In genomic region chr2:18387479-18388206, GRCh38 we compare ENCODE assay signal across 8 cellular contexts.
DNase-seq lines count a peak whose midpoint lies in the region; ATAC-seq, FAIRE-seq and TF ChIP-seq lines count a peak whose summit lies in the region.

No MANE protein-coding gene starts in this region.

- H2BK120ac ChIP-seq in H1 (replicated peaks; ENCODE audit: low read depth, low read length) = no peak overlapping the region

- H3K4ac ChIP-seq in H1 (replicated peaks; ENCODE audit: insufficient read length, low read depth, low read length) = no peak overlapping the region

- H3K4me1 Mint-ChIP-seq in CD4-positive, CD25-positive, alpha-beta regulatory T cell = no peaks in the 10 kb centered on the region
- H3K4me1 Mint-ChIP-seq in mesothelial cell of epicardium = peaks cover 14% of the 10 kb centered on the region

- no peak overlapping the region for H3K14ac ChIP-seq in H1 (ENCODE audit: insufficient read length)

- no peak overlapping the region for H3K23ac ChIP-seq in H1 (ENCODE audit: insufficient read length)

- H2BK20ac ChIP-seq in H1 (ENCODE audit: low read length) = no peak overlapping the region

- no peak overlapping the region for H4K91ac ChIP-seq in H1 (replicated peaks; ENCODE audit: insufficient read length, low read length)

- TF ChIP-seq EP300 in H1 (IDR thresholded peaks at IDR 0.05; ENCODE audit: borderline replicate concordance in 1 of 2, low read depth in 2 of 2, low read length in 2 of 2) = no peak

- peak; percentile 19 to 56 (median 35) for DNase-seq in CD4-positive, CD25-positive, alpha-beta regulatory T cell
- DNase-seq in NCI-H510A (lab: John Stamatoyannopoulos, UW) (peak; percentile 27), H1 (ENCODE audit: low read depth in 1 of 2, low spot score in 2 of 2) (peak; percentile 61 to 92), mesothelial cell of epicardium (ENCODE audit: low spot score in 2 of 2, unreplicated experiment in 2 of 2) (peak; percentile 42 to 85)
- DNase-seq in activated CD4-positive, alpha-beta T cell treated with anti-CD3 and anti-CD28 coated beads, Interleukin-2, amount 50 U/mL, for 48 hours = peak; percentile 70 to 74
- peak; percentile 33 for DNase-seq in stimulated activated CD8-positive, alpha-beta memory T cell treated with anti-CD3 and anti-CD28 coated beads, Interleukin-4, amount 100 ng/mL, for 24 hours (ENCODE audit: low read depth)

- no peaks in the 10 kb centered on the region for H3K9me3 ChIP-seq in CD4-positive, CD25-positive, alpha-beta regulatory T cell (ENCODE audit: control insufficient read depth in 2 of 2, low read length in 2 of 2)
- no peaks in the 10 kb centered on the region for H3K9me3 ChIP-seq in H1 (ENCODE audit: insufficient read depth in 2 of 2, low read depth in 1 of 2, low read length in 1 of 2)

- H3K27ac Mint-ChIP-seq in CD4-positive, CD25-positive, alpha-beta regulatory T cell = no peak overlapping the region
- H3K27ac Mint-ChIP-seq in mesothelial cell of epicardium = no peak overlapping the region

- no peak overlapping the region for H2BK5ac ChIP-seq in H1 (ENCODE audit: low read depth, low read length)

- no peak overlapping the region for H3K4me3 Mint-ChIP-seq in CD4-positive, CD25-positive, alpha-beta regulatory T cell
- H3K4me3 Mint-ChIP-seq in mesothelial cell of epicardium = no peak overlapping the region

- no peak overlapping the region for H3K27ac ChIP-seq in CD4-positive, CD25-positive, alpha-beta regulatory T cell (ENCODE audit: insufficient read depth, low read length, poor library complexity, severe bottlenecking)
- no peak overlapping the region for H3K27ac ChIP-seq in H1 (ENCODE audit: low read depth, low read length)

- no peaks in the 10 kb centered on the region for H3K23me2 ChIP-seq in H1 (ENCODE audit: low read depth, low read length)

- peak; percentile 76 to 83 (median 80) for TF ChIP-seq CTCF in H1 (IDR thresholded peaks at IDR 0.05; ENCODE audit: control extremely low read depth in 1 of 3, insufficient read depth in 1 of 3, low read depth in 1 of 3, low read length in 3 of 3)
- TF ChIP-seq CTCF in mesothelial cell of epicardium (IDR thresholded peaks at IDR 0.05; ENCODE audit: unreplicated experiment) = peak; percentile 98

- no peak overlapping the region for H4K5ac ChIP-seq in H1 (ENCODE audit: insufficient read length, low read depth, low read length)

- no peaks in the 10 kb centered on the region for H3K79me2 ChIP-seq in H1 (ENCODE audit: control insufficient read depth in 1 of 2, insufficient read depth in 2 of 2, low read length in 2 of 2)

- peak; percentile 83 to 85 for TF ChIP-seq RAD21 in H1 (IDR thresholded peaks at IDR 0.05 in 1 of 2, conservative IDR thresholded peaks at IDR 0.05 in 1 of 2; ENCODE audit: low read depth in 2 of 2, low read length in 2 of 2)

- no peak overlapping the region for H4K8ac ChIP-seq in H1 (ENCODE audit: extremely low read depth, insufficient read depth, low read length)

- no peak for TF ChIP-seq POLR2A in H1 (IDR thresholded peaks at IDR 0.05; ENCODE audit: control extremely low read depth in 1 of 2, low read depth in 2 of 2, low read length in 2 of 2)

- H3K4me3 ChIP-seq in CD4-positive, CD25-positive, alpha-beta regulatory T cell (ENCODE audit: low read depth, low read length) = no peak overlapping the region
- no peak overlapping the region for H3K4me3 ChIP-seq in H1 (ENCODE audit: extremely low read depth in 1 of 4, insufficient read depth in 2 of 4, low read depth in 3 of 4, low read length in 4 of 4)

- no peak overlapping the region for H3K9ac ChIP-seq in H1 (replicated peaks in 1 of 4; ENCODE audit: extremely low read depth in 1 of 4, low read depth in 3 of 4, low read length in 3 of 4)

- H2BK12ac ChIP-seq in H1 (ENCODE audit: low read depth, low read length) = no peak overlapping the region

- H3K56ac ChIP-seq in H1 (replicated peaks; ENCODE audit: insufficient read length, low read depth, low read length) = no peak overlapping the region

- no peak overlapping the region for H3K18ac ChIP-seq in H1 (ENCODE audit: extremely low read depth, low read length)

- H3K79me1 ChIP-seq in H1 (ENCODE audit: low read depth, low read length) = no peaks in the 10 kb centered on the region

- CTCF ChIA-PET in H1 (lab: Charles Lee; ENCODE audit: partially characterized antibody) = interaction anchor here (0.6 to 8.1 kb wide), 54 partner anchors 9 to 1476 kb away, joined by 3 to 72 read pairs (median 4); no protein-coding TSS in a partner anchor

- H2AK5ac ChIP-seq in H1 (ENCODE audit: low read depth, low read length) = no peak overlapping the region

- peaks cover 0 to 1% (median 0%) of the 10 kb centered on the region in 7 donors for H3K9me3 Mint-ChIP-seq in CD4-positive, CD25-positive, alpha-beta regulatory T cell
- H3K9me3 Mint-ChIP-seq in mesothelial cell of epicardium = no peaks in the 10 kb centered on the region

- peak in 1 of 2 donors; percentile 52 for ATAC-seq in CD4-positive, CD25-positive, alpha-beta regulatory T cell (ENCODE audit: low read depth in 2 of 2)
- ATAC-seq in GM19328 (IDR thresholded peaks at IDR 0.05; ENCODE audit: unreplicated experiment) (peak; percentile 90), HG03432 (IDR thresholded peaks at IDR 0.05; ENCODE audit: unreplicated experiment) (peak; percentile 92)

- WGBS in H1 (ENCODE audit: extremely low coverage in 1 of 2, insufficient coverage in 1 of 2, insufficient read length in 1 of 2, insufficient replicate concordance in 2 of 2, low coverage in 1 of 2, low lambda C conversion rate in 2 of 2, missing lambda C conversion rate in 1 of 2), 2 experiments = 47% methylated on average over 15 of the region's 15 CpGs; no CpG with 5 or more reads in 1 of the 2 experiments

- H3K27me3 Mint-ChIP-seq in CD4-positive, CD25-positive, alpha-beta regulatory T cell = no peaks in the 10 kb centered on the region
- peaks cover 6% of the 10 kb centered on the region for H3K27me3 Mint-ChIP-seq in mesothelial cell of epicardium (ENCODE audit: low read depth)

- H2AFZ ChIP-seq in H1 (ENCODE audit: low read length) = peak overlapping the region; percentile 88; the same call in 1 of the 2 replicates

- no peaks in the 10 kb centered on the region for H4K20me1 ChIP-seq in H1 (replicated peaks in 1 of 2; ENCODE audit: control insufficient read depth in 1 of 2, insufficient read depth in 2 of 2, low read length in 2 of 2)

- H3K36me3 ChIP-seq in CD4-positive, CD25-positive, alpha-beta regulatory T cell (ENCODE audit: control insufficient read depth, insufficient read depth, low read length) = no peaks in the 10 kb centered on the region
- H3K36me3 ChIP-seq in H1 (ENCODE audit: control insufficient read depth in 2 of 4, insufficient read depth in 4 of 4, low read length in 3 of 4) = no peaks in the 10 kb centered on the region

- H2BK15ac ChIP-seq in H1 (ENCODE audit: low read length) = peak overlapping the region; percentile 40; the same call in 1 of the 2 replicates

- H3K36me3 Mint-ChIP-seq in CD4-positive, CD25-positive, alpha-beta regulatory T cell = no peaks in the 10 kb centered on the region
- H3K36me3 Mint-ChIP-seq in mesothelial cell of epicardium = no peaks in the 10 kb centered on the region

- POLR2A ChIA-PET in H1 (lab: Charles Lee; ENCODE audit: partially characterized antibody) = no interaction called here

- H3K27me3 ChIP-seq in CD4-positive, CD25-positive, alpha-beta regulatory T cell (ENCODE audit: control insufficient read depth, insufficient read depth, low read length) = no peaks in the 10 kb centered on the region
- H3K27me3 ChIP-seq in H1 (replicated peaks in 1 of 4; ENCODE audit: control insufficient read depth in 3 of 4, extremely low read depth in 1 of 4, insufficient read depth in 3 of 4, low read length in 3 of 4) = no peaks in the 10 kb centered on the region

- no peaks in the 10 kb centered on the region for H3K4me1 ChIP-seq in CD4-positive, CD25-positive, alpha-beta regulatory T cell (ENCODE audit: control insufficient read depth, insufficient read depth, low read length, poor library complexity, severe bottlenecking)
- no peaks in the 10 kb centered on the region for H3K4me1 ChIP-seq in H1 (replicated peaks in 1 of 4; ENCODE audit: control insufficient read depth in 3 of 4, insufficient read depth in 4 of 4, low read length in 3 of 4)

- peak; percentile 96 for FAIRE-seq in H1 (lab: Jason Lieb, UNC)

- peak overlapping the region in 1 of 2 experiments; percentile 43; a peak in 2 of 4 replicates for H3K4me2 ChIP-seq in H1 (ENCODE audit: insufficient read depth in 1 of 2, low read depth in 2 of 2, low read length in 2 of 2)

TF ChIP-seq in H1, 55 proteins besides CTCF, POLR2A, EP300 and RAD21:
- TF ChIP-seq CTBP2 (IDR thresholded peaks at IDR 0.05; ENCODE audit: borderline replicate concordance, insufficient read depth, insufficient read length, low read length) (no peak), BACH1 (IDR thresholded peaks at IDR 0.05; ENCODE audit: low read length) (0 out of 2 replicates have a peak, but pooled peaks have one; percentile 11), SIN3A (conservative IDR thresholded peaks at IDR 0.05 in 1 of 2, IDR thresholded peaks at IDR 0.05 in 1 of 2; ENCODE audit: low read depth in 1 of 2, low read length in 2 of 2) (0 out of 4 replicates have a peak, but pooled peaks of 1 of the 2 experiments have one; percentile 38)
- TF ChIP-seq, protein P1, sequence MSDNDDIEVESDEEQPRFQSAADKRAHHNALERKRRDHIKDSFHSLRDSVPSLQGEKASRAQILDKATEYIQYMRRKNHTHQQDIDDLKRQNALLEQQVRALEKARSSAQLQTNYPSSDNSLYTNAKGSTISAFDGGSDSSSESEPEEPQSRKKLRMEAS (IDR thresholded peaks at IDR 0.05) = 0 out of 2 replicates have a peak, but pooled peaks have one; percentile 12
